In genomic region chr6:34852406-34853085, GRCh38 we compare ENCODE assay signal across 18 cellular contexts. TPM values are rescaled to one million over a fixed set of nuclear protein-coding genes. Genes with fewer than 3 reads are reported as not detected.
DNase-seq lines count a peak whose midpoint lies in the region; ATAC-seq and TF ChIP-seq lines count a peak whose summit lies in the region.
"Had no signal": no experiment of that assay in that cellular context is flagged by ENCODE, and none has a peak within 500 bp of the region (broad histone marks: within the 10 kb centered on the region; RNA-seq: fewer than 3 reads in every experiment).

No MANE protein-coding gene starts in this region.

- no peaks in the 10 kb centered on the region for H3K79me2 ChIP-seq in mammary epithelial cell (ENCODE audit: insufficient read depth, low read length)

- dilution Hi-C loops in mammary epithelial cell (cut with HindIII; ENCODE audit: low sequenced_read_pairs) = no loop called here

- no peaks in the 10 kb centered on the region for H3K4me1 ChIP-seq in mammary epithelial cell (ENCODE audit: insufficient read depth, low read length)
- H3K4me1 ChIP-seq: A549 had no signal

- BruUV-seq in MCF 10A (replicated peaks; lab: Mats Ljungman, UMichigan) (no TSS peak), mammary epithelial cell (replicated peaks; lab: Mats Ljungman, UMichigan) (no TSS peak)

- POLR2A ChIA-PET in MCF 10A (lab: Yijun Ruan, JAX) = no interaction called here
- POLR2A ChIA-PET in WTC11 (lab: Charles Lee) = no interaction called here

- H3K9ac ChIP-seq in mammary epithelial cell (ENCODE audit: insufficient read depth, low read length) = no peak overlapping the region

- ATAC-seq in WTC11 = peak; percentile 51
- ATAC-seq: A549 had no signal

- H3K4me3 Mint-ChIP-seq in MCF 10A (ENCODE audit: unreplicated experiment) = no peak overlapping the region
- no peak overlapping the region for H3K4me3 Mint-ChIP-seq in WTC11

- H4K20me1 ChIP-seq in mammary epithelial cell (ENCODE audit: insufficient read depth, low read length) = no peaks in the 10 kb centered on the region

- H3K36me3 Mint-ChIP-seq in MCF 10A (ENCODE audit: insufficient read depth, unreplicated experiment) = peaks cover 54% of the 10 kb centered on the region
- peaks cover 22% of the 10 kb centered on the region for H3K36me3 Mint-ChIP-seq in WTC11

- no peaks in the 10 kb centered on the region for H3K36me3 ChIP-seq in mammary epithelial cell (ENCODE audit: insufficient read depth, low read length)

- no peaks in the 10 kb centered on the region for H3K9me3 ChIP-seq in mammary epithelial cell (replicated peaks; ENCODE audit: insufficient read depth, low read length)
- H3K9me3 ChIP-seq: A549 had no signal

- no peak overlapping the region for H2AFZ ChIP-seq in mammary epithelial cell (ENCODE audit: low read depth, low read length)

- H3K9me3 Mint-ChIP-seq in MCF 10A (ENCODE audit: unreplicated experiment) (no peaks in the 10 kb centered on the region), WTC11 (no peaks in the 10 kb centered on the region)

- in situ Hi-C loops in mammary epithelial cell (cut with MboI; ENCODE audit: low sequenced_read_pairs in 2 of 2) = no loop called here

- no peak overlapping the region for H3K4me3 ChIP-seq in mammary epithelial cell (replicated peaks in 1 of 3; ENCODE audit: insufficient read depth in 1 of 3, low read depth in 2 of 3, low read length in 3 of 3)
- H3K4me3 ChIP-seq: A549 had no signal

- DNase-seq in MCF 10A (ENCODE audit: unreplicated experiment) (no peak), mammary epithelial cell (no peak), WTC11 (ENCODE audit: low spot score) (peak; percentile 25), myocyte (ENCODE audit: low read depth) (peak; percentile 26), NCI-H446 (lab: John Stamatoyannopoulos, UW) (no peak), MV-4-11 (lab: John Stamatoyannopoulos, UW) (no peak), DMS79 treated with DMSO at 0.1 percent for 48 hours (lab: John Stamatoyannopoulos, UW) (no peak), RKO (ENCODE audit: low spot score) (no peak)
- DNase-seq: AML-193; Calu3; DMS79; Kasumi-1; NCI-H1436; NCI-H2029 treated with DMSO at 0.1 percent for 48 hours; NCI-H526; NK-92 treated with Interleukin-12 subunit alpha and Interleukin-12 subunit beta, amount 100 ng/mL, for 24 hours; OCI-M1 had no signal

- WGBS in mammary epithelial cell (ENCODE audit: low coverage, missing lambda C conversion rate) = 79% methylated on average over 3 of the region's 4 CpGs

- H3K4me1 Mint-ChIP-seq in MCF 10A (ENCODE audit: insufficient read depth, unreplicated experiment) = peaks cover 3% of the 10 kb centered on the region
- H3K4me1 Mint-ChIP-seq in WTC11 = peaks cover 11% of the 10 kb centered on the region

- TF ChIP-seq CTCF in MCF 10A (IDR thresholded peaks at IDR 0.05; ENCODE audit: unreplicated experiment) (no peak), mammary epithelial cell (conservative IDR thresholded peaks at IDR 0.05 in 1 of 2, IDR thresholded peaks at IDR 0.05 in 1 of 2; ENCODE audit: extremely low read depth in 1 of 2, insufficient read depth in 1 of 2, low read depth in 1 of 2, low read length in 2 of 2) (no peak), WTC11 (IDR thresholded peaks at IDR 0.05) (no peak)

- H3K4me2 ChIP-seq in mammary epithelial cell (ENCODE audit: insufficient read depth, low read depth, low read length) = no peak overlapping the region
- H3K4me2 ChIP-seq: A549 had no signal

- no peaks in the 10 kb centered on the region for H3K27me3 ChIP-seq in mammary epithelial cell (ENCODE audit: insufficient read depth, low read length)

- CTCF ChIA-PET in MCF 10A (lab: Yijun Ruan, JAX) (interaction anchor here (0.8 kb wide), 1 partner anchor 74 kb away, joined by 3 read pairs; no protein-coding TSS in a partner anchor), mammary epithelial cell (lab: Charles Lee; ENCODE audit: low non-redundant PET) (no interaction called here), WTC11 (lab: Charles Lee) (interaction anchor here (0.5 to 1.4 kb wide), 3 partner anchors 19 to 495 kb away, joined by 3 read pairs; no protein-coding TSS in a partner anchor)

- peak overlapping the region; percentile 46 for H3K27ac Mint-ChIP-seq in MCF 10A (ENCODE audit: low read depth, unreplicated experiment)
- H3K27ac Mint-ChIP-seq in WTC11 = peak overlapping the region; percentile 78; the same call in 1 of the 2 replicates

- H3K27ac ChIP-seq in mammary epithelial cell (ENCODE audit: insufficient read depth, low read depth, low read length) = no peak overlapping the region
- H3K27ac ChIP-seq: A549 had no signal

- H3K27me3 Mint-ChIP-seq in MCF 10A (ENCODE audit: insufficient read depth, unreplicated experiment) (no peaks in the 10 kb centered on the region), WTC11 (ENCODE audit: low read depth) (no peaks in the 10 kb centered on the region)

- intact Hi-C loops in MCF 10A (cut with micrococcal nuclease) (no loop called here), mammary epithelial cell (cut with micrococcal nuclease) (no loop called here)

TF ChIP-seq in WTC11, 78 proteins besides CTCF, POLR2A, EP300 and RAD21 (continues in another document):
- TF ChIP-seq MYBL2 (CRISPR knock-in tag; IDR thresholded peaks at IDR 0.05) (no peak), IRF1 (CRISPR knock-in tag; IDR thresholded peaks at IDR 0.05) (no peak), E2F4 (CRISPR knock-in tag; IDR thresholded peaks at IDR 0.05; ENCODE audit: borderline replicate concordance, low read depth) (no peak), SMAD3 (CRISPR knock-in tag; IDR thresholded peaks at IDR 0.05; ENCODE audit: borderline replicate concordance) (no peak), NFATC4 (CRISPR knock-in tag; IDR thresholded peaks at IDR 0.05) (no peak), KAT7 (CRISPR knock-in tag; IDR thresholded peaks at IDR 0.05; ENCODE audit: borderline replicate concordance) (no peak), ZBTB43 (CRISPR knock-in tag; IDR thresholded peaks at IDR 0.05) (no peak)

RNA-seq across cellular contexts. Expression of gene TAF11, which starts 35.3 kb away (rescaled TPM):
- total RNA-seq in MCF 10A (2022) (16.5 and 22.2 TPM in 2 replicates), mammary epithelial cell (10 to 100 TPM; 11.0 to 16.4 TPM), WTC11 (2021) (40.8 to 44.1 TPM (median 42.2 TPM) in 3 replicates), myocyte (33.1 and 38.6 TPM in 2 replicates)
- 16.4 TPM for polyA plus RNA-seq in mammary epithelial cell
- 11.2 TPM for polyA minus RNA-seq in mammary epithelial cell
- 32.2 TPM for polyA plus RNA-seq in myocyte (2012)

RNA-seq across cellular contexts. Expression of gene ANKS1A, which starts 36.5 kb away (rescaled TPM):
- total RNA-seq in MCF 10A (2022) = 13.8 and 14.0 TPM in 2 replicates
- 10 to 100 TPM; 15.7 to 19.7 TPM for total RNA-seq in mammary epithelial cell
- polyA plus RNA-seq in mammary epithelial cell = 7.2 TPM
- polyA minus RNA-seq in mammary epithelial cell = 41.9 TPM
- 32.7 to 35.0 TPM (median 32.7 TPM) in 3 replicates for total RNA-seq in WTC11 (2021)
- 70.6 and 90.2 TPM in 2 replicates for total RNA-seq in myocyte
- 53.0 TPM for polyA plus RNA-seq in myocyte (2012)

Comparison
In these comparisons a context has a peak if more than half of its experiments do, and no peak if none do; other contexts are left out.
1. DNase-seq: peak in WTC11 (single experiment) and myocyte (single experiment); none in MCF 10A (single experiment), mammary epithelial cell (single experiment), NCI-H446 (0 of 2), MV-4-11 (single experiment), DMS79 treated with DMSO at 0.1 percent for 48 hours (single experiment) and RKO (single experiment).